ENCODE assay signal across 8 cellular contexts in the genomic region with DNA sequence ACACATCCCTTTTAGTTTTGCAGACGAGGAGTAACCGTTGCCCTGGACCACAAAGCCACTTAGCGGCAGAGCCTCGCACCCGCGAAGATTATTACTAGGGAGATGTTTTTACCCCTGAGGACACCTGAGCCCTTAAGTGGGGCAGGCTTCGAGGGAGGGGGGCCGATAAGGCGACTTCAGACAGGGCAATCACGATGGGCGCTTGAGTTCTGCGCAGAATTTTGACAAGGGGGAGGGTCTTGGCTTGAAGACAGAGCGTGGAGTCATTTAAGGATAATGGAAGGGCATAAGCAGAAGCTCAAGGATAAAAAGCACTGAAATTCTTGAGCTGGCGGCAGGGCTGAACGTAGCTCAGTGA. TPM values are rescaled to one million over a fixed set of nuclear protein-coding genes. Genes with fewer than 3 reads are reported as not detected.
DNase-seq lines count a peak whose midpoint lies in the region; ATAC-seq and TF ChIP-seq lines count a peak whose summit lies in the region.

No MANE protein-coding gene starts in this region.

- H3K27me3 ChIP-seq in lower lobe of right lung (ENCODE audit: low read depth) = no peaks in the 10 kb centered on the region
- H3K27me3 ChIP-seq in testis = no peaks in the 10 kb centered on the region

- H3K9me3 ChIP-seq in lower lobe of right lung (no peaks in the 10 kb centered on the region), testis (no peaks in the 10 kb centered on the region)

- no peak for TF ChIP-seq POLR2A in testis (IDR thresholded peaks at IDR 0.05)

- H3K36me3 ChIP-seq in lower lobe of right lung = no peaks in the 10 kb centered on the region
- no peaks in the 10 kb centered on the region for H3K36me3 ChIP-seq in testis (ENCODE audit: low read depth, missing control alignments)

- no peak for TF ChIP-seq CTCF in AG09309 (IDR thresholded peaks at IDR 0.05; ENCODE audit: control insufficient read depth, insufficient read depth, low read depth, low read length, missing control alignments)
- TF ChIP-seq CTCF in choroid plexus epithelial cell (conservative IDR thresholded peaks at IDR 0.05; ENCODE audit: low read depth, low read length) = no peak
- TF ChIP-seq CTCF in lower lobe of right lung (IDR thresholded peaks at IDR 0.05) = no peak
- no peak for TF ChIP-seq CTCF in testis (IDR thresholded peaks at IDR 0.05)

- ATAC-seq in GM18858 (IDR thresholded peaks at IDR 0.05; ENCODE audit: unreplicated experiment) (peak; percentile 1), HG03571 (IDR thresholded peaks at IDR 0.05; ENCODE audit: unreplicated experiment) (peak; percentile 2), lower lobe of right lung (peak; percentile 48 to 64)

- H3K4me3 ChIP-seq in AG09309 (ENCODE audit: control insufficient read depth, low read depth, low read length) = peak overlapping the region; percentile 70
- peak overlapping the region; percentile 85 for H3K4me3 ChIP-seq in choroid plexus epithelial cell (ENCODE audit: low read depth, low read length)
- H3K4me3 ChIP-seq in lower lobe of right lung = peak overlapping the region; percentile 70
- peak overlapping the region; percentile 63 to 64 for H3K4me3 ChIP-seq in testis

- WGBS in testis, 2 donors = 1 to 2% methylated on average over 15 of the region's 15 CpGs

- peak overlapping the region; percentile 85 for H3K27ac ChIP-seq in lower lobe of right lung
- peak overlapping the region; percentile 61 to 85 for H3K27ac ChIP-seq in testis

- DNase-seq in AG09309 (ENCODE audit: low read depth) (no peak), SW480 (ENCODE audit: low spot score) (peak; percentile 13), choroid plexus epithelial cell (ENCODE audit: low read depth) (no peak), lower lobe of right lung (peak; percentile 48), testis (peak; percentile 38), retina (no peak)

- intact Hi-C loops in lower lobe of right lung (cut with DNase I) = no loop called here
- intact Hi-C loops in testis (cut with DNase I; ENCODE audit: low total_unique reads) = no loop called here

- H3K4me1 ChIP-seq in lower lobe of right lung (peaks cover 7% of the 10 kb centered on the region), testis (no peaks in the 10 kb centered on the region)

RNA-seq across cellular contexts. Expression of a gene that starts 0.6 kb away (rescaled TPM):
- total RNA-seq in lower lobe of right lung (1.7 TPM), testis (10 to 100 TPM; 27.4 to 28.0 TPM)
- 34.6 TPM for polyA plus RNA-seq in testis (ENCODE audit: insufficient read depth, low read depth, low replicate concordance)

RNA-seq across cellular contexts. Expression of a gene that starts 56.5 kb away (rescaled TPM):
- total RNA-seq in lower lobe of right lung (0.24 TPM), testis (1 to 10 TPM; 8.8 to 9.1 TPM)
- 10.6 TPM for polyA plus RNA-seq in testis (ENCODE audit: insufficient read depth, low read depth, low replicate concordance)

Comparison
In these comparisons a context has a peak if more than half of its experiments do, and no peak if none do; other contexts are left out.
1. DNase-seq: peak in SW480 (single experiment), lower lobe of right lung (single experiment) and testis (single experiment); none in AG09309 (single experiment), choroid plexus epithelial cell (single experiment) and retina (single experiment).
2. ATAC-seq: peak in every context shown above with its lines; median percentile 56 in lower lobe of right lung; 2 in HG03571; 1 in GM18858.
3. RNA of a gene that starts 0.6 kb away (total RNA-seq): 27.4 to 28.0 TPM in testis; 1.7 TPM in lower lobe of right lung (single experiment); every median in the first group is over 10 times any median in the second.
4. Peak in every context shown above with its lines, with median percentiles within 50 percentile points of each other: H3K4me3 ChIP-seq.